ENCODE assay signal across 9 cellular contexts in the genomic region with DNA sequence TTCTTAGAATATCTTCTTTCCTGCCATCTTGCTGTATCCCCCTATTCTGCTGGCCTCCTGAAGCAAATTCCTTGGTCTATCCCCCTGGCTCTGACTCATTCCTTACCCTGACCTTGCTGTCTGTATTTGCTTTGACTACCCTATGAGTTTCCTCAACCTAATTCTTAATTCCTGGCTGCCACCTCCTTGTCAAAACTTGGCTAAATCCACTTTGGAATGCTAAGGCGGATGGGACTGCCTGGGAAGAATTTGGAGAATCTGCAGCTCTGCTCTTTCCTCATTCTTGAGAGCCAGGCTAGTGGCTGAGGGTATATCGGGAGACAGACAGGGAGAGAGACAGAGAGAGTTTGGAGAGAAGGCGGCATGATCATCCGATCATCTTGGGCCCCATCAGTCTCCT. TPM values are rescaled to one million over a fixed set of nuclear protein-coding genes. Genes with fewer than 3 reads are reported as not detected.
DNase-seq lines count a peak whose midpoint lies in the region; ATAC-seq and TF ChIP-seq lines count a peak whose summit lies in the region.
"Had no signal": no experiment of that assay in that cellular context is flagged by ENCODE, and none has a peak within 500 bp of the region (broad histone marks: within the 10 kb centered on the region; RNA-seq: fewer than 3 reads in every experiment).

No MANE protein-coding gene starts in this region.

- H3K9me3 Mint-ChIP-seq in Calu3 (ENCODE audit: low read depth, unreplicated experiment): no peaks in the 10 kb centered on the region
- H3K9me3 Mint-ChIP-seq in osteocyte (ENCODE audit: unreplicated experiment): no peaks in the 10 kb centered on the region
- H3K9me3 Mint-ChIP-seq in activated T-cell treated with anti-CD3 and anti-CD28 coated beads, Interleukin-2, amount 50 U/mL, for 24 hours: no peaks in the 10 kb centered on the region

- H3K36me3 Mint-ChIP-seq in Calu3 (ENCODE audit: insufficient read depth, unreplicated experiment) (no peaks in the 10 kb centered on the region), osteocyte (ENCODE audit: unreplicated experiment) (peaks cover 9% of the 10 kb centered on the region)
- H3K36me3 Mint-ChIP-seq in activated T-cell treated with anti-CD3 and anti-CD28 coated beads, Interleukin-2, amount 50 U/mL, for 24 hours (ENCODE audit: low read depth): no peaks in the 10 kb centered on the region

- POLR2A ChIA-PET in RWPE1 (lab: Yijun Ruan, JAX; ENCODE audit: low non-redundant PET): no interaction called here

- H3K27ac Mint-ChIP-seq in Calu3 (ENCODE audit: unreplicated experiment): no peak overlapping the region
- H3K27ac Mint-ChIP-seq in osteocyte (ENCODE audit: unreplicated experiment): peak overlapping the region; percentile 91
- H3K27ac Mint-ChIP-seq in activated T-cell treated with anti-CD3 and anti-CD28 coated beads, Interleukin-2, amount 50 U/mL, for 24 hours: no peak overlapping the region

- ATAC-seq in GM18502 (IDR thresholded peaks at IDR 0.05; ENCODE audit: poor library complexity, unreplicated experiment): no peak

- no peak overlapping the region for H3K4me3 Mint-ChIP-seq in Calu3 (ENCODE audit: low read depth, unreplicated experiment)
- H3K4me3 Mint-ChIP-seq in osteocyte (ENCODE audit: unreplicated experiment): peak overlapping the region; percentile 46
- H3K4me3 Mint-ChIP-seq in activated T-cell treated with anti-CD3 and anti-CD28 coated beads, Interleukin-2, amount 50 U/mL, for 24 hours: no peak overlapping the region

- intact Hi-C loops in Calu3 (cut with micrococcal nuclease; ENCODE audit: unreplicated experiment): no loop called here

- no peaks in the 10 kb centered on the region for H3K27me3 Mint-ChIP-seq in Calu3 (ENCODE audit: unreplicated experiment)
- H3K27me3 Mint-ChIP-seq in osteocyte (ENCODE audit: unreplicated experiment): no peaks in the 10 kb centered on the region
- H3K27me3 Mint-ChIP-seq in activated T-cell treated with anti-CD3 and anti-CD28 coated beads, Interleukin-2, amount 50 U/mL, for 24 hours: peaks cover 16% of the 10 kb centered on the region

- H3K27ac ChIP-seq in RWPE1: peak overlapping the region; percentile 32; the same call in 1 of the 2 replicates

- BruUV-seq in Calu3 (replicated peaks; lab: Mats Ljungman, UMichigan): no TSS peak

- CTCF ChIA-PET in Calu3 (lab: Charles Lee) (interaction anchor here (0.7 kb wide), 1 partner anchor 763 kb away, joined by 3 read pairs; no protein-coding TSS in a partner anchor), RWPE1 (lab: Yijun Ruan, JAX) (no interaction called here)

- no peak overlapping the region for H3K4me3 ChIP-seq in fibroblast of mammary gland (ENCODE audit: control insufficient read depth, low read depth, low read length)

- TF ChIP-seq CTCF in Calu3 (IDR thresholded peaks at IDR 0.05; ENCODE audit: unreplicated experiment) (no peak), RWPE1 (conservative IDR thresholded peaks at IDR 0.05; ENCODE audit: low read depth) (no peak), fibroblast of mammary gland (conservative IDR thresholded peaks at IDR 0.05; ENCODE audit: control insufficient read depth, insufficient read depth, low read depth, low read length) (no peak), osteocyte (IDR thresholded peaks at IDR 0.05) (no peak)

- DNase-seq in Calu3: peak; percentile 1
- DNase-seq in RWPE1 (ENCODE audit: low spot score): peak; percentile 75
- peak; percentile 53 for DNase-seq in fibroblast of mammary gland (ENCODE audit: low read depth)
- no peak for DNase-seq in osteocyte (ENCODE audit: extremely low spot score, unreplicated experiment)
- DNase-seq in NCI-H524 treated with DMSO at 0.1 percent for 48 hours (lab: John Stamatoyannopoulos, UW): no peak
- DNase-seq in activated T-cell treated with anti-CD3 and anti-CD28 coated beads, Interleukin-2, amount 50 U/mL, for 24 hours: no peak
- DNase-seq in COR-L47 (lab: John Stamatoyannopoulos, UW): no peak
- DNase-seq: activated CD4-positive, alpha-beta T cell treated with anti-CD3 and anti-CD28 coated beads, Interleukin-2, amount 50 U/mL, for 4 hours had no signal

- H3K4me1 Mint-ChIP-seq in Calu3 (ENCODE audit: low read depth, unreplicated experiment): peaks cover 10% of the 10 kb centered on the region
- peaks cover 81% of the 10 kb centered on the region for H3K4me1 Mint-ChIP-seq in osteocyte (ENCODE audit: unreplicated experiment)
- no peaks in the 10 kb centered on the region for H3K4me1 Mint-ChIP-seq in activated T-cell treated with anti-CD3 and anti-CD28 coated beads, Interleukin-2, amount 50 U/mL, for 24 hours (ENCODE audit: low read depth)

RNA-seq across cellular contexts. Expression of a gene that starts 24.4 kb away (rescaled TPM):
- total RNA-seq in Calu3 (2022): 14.6 and 15.7 TPM in 2 replicates
- 71.8 and 83.6 TPM in 2 replicates for total RNA-seq in osteocyte

Comparison
In these comparisons a context has a peak if more than half of its experiments do, and no peak if none do; other contexts are left out.
1. DNase-seq: peak in Calu3 (single experiment), RWPE1 (single experiment) and fibroblast of mammary gland (single experiment); none in osteocyte (single experiment), NCI-H524 treated with DMSO at 0.1 percent for 48 hours (single experiment), activated T-cell treated with anti-CD3 and anti-CD28 coated beads, Interleukin-2, amount 50 U/mL, for 24 hours (single experiment) and COR-L47 (single experiment).